In genomic region chr6:36533321-36533720, GRCh38 we compare ENCODE assay signal across 16 cellular contexts. TPM values are rescaled to one million over a fixed set of nuclear protein-coding genes. Genes with fewer than 3 reads are reported as not detected.
A peak's percentile ranks its signal among the peaks of the same experiment; 100 is the strongest.
DNase-seq lines count a peak whose midpoint lies in the region; ATAC-seq and TF ChIP-seq lines count a peak whose summit lies in the region.
"Had no signal": no experiment of that assay in that cellular context is flagged by ENCODE, and none has a peak within 500 bp of the region (broad histone marks: within the 10 kb centered on the region; RNA-seq: fewer than 3 reads in every experiment).

No MANE protein-coding gene starts in this region.

- H3K27ac Mint-ChIP-seq in CD8-positive, alpha-beta memory T cell: peak overlapping the region in 6 of 8 donors; percentile 17 to 59 (median 48)
- H3K27ac Mint-ChIP-seq in immature natural killer cell: peak overlapping the region; percentile 35 to 77 (median 52)

- peaks cover 20 to 93% (median 24%) of the 10 kb centered on the region in 3 donors for H3K36me3 Mint-ChIP-seq in CD8-positive, alpha-beta memory T cell
- H3K36me3 Mint-ChIP-seq in immature natural killer cell: peaks cover 29 to 47% (median 36%) of the 10 kb centered on the region in 3 donors

- peaks cover 64% of the 10 kb centered on the region for H3K4me1 ChIP-seq in CD8-positive, alpha-beta memory T cell (ENCODE audit: insufficient read depth, low read length)

- DNase-seq in AG10803 (ENCODE audit: low read depth) (peak; percentile 38), amniotic epithelial cell (ENCODE audit: low read depth) (peak; percentile 8), immature natural killer cell (no peak), foreskin melanocyte (no peak)
- no peak for DNase-seq in CD8-positive, alpha-beta memory T cell
- DNase-seq: DMS 273 treated with DMSO at 0.1 percent for 48 hours, GM23248, HCEC 1CT, KBM-7, NCI-H1694, NCI-H510A treated with DMSO at 0.1 percent for 48 hours, SHP77 had no signal

- no peak overlapping the region for H3K27ac ChIP-seq in CD8-positive, alpha-beta memory T cell (ENCODE audit: low read depth, low read length)
- H3K27ac ChIP-seq: GM23248 had no signal

- peaks cover 65 to 89% (median 79%) of the 10 kb centered on the region in 3 donors for H3K4me1 Mint-ChIP-seq in CD8-positive, alpha-beta memory T cell
- peaks cover 72 to 89% of the 10 kb centered on the region in 2 donors for H3K4me1 Mint-ChIP-seq in immature natural killer cell

- H3K36me3 ChIP-seq in CD8-positive, alpha-beta memory T cell (ENCODE audit: insufficient read depth, low read length): peaks cover 40% of the 10 kb centered on the region

- CTCF ChIA-PET in CD8-positive, alpha-beta memory T cell (lab: Charles Lee): interaction anchor here (1.4 to 1.8 kb wide), 2 partner anchors 66 to 82 kb away, joined by 4 to 5 read pairs; no protein-coding TSS in a partner anchor

- no peaks in the 10 kb centered on the region for H3K9me3 ChIP-seq in CD8-positive, alpha-beta memory T cell (ENCODE audit: low read length)

- no peaks in the 10 kb centered on the region for H3K27me3 Mint-ChIP-seq in CD8-positive, alpha-beta memory T cell
- H3K27me3 Mint-ChIP-seq in immature natural killer cell (ENCODE audit: low read depth in 3 of 3): peaks cover 0 to 1% (median 1%) of the 10 kb centered on the region in 3 donors

- no peak for TF ChIP-seq CTCF in AG10803 (conservative IDR thresholded peaks at IDR 0.05; ENCODE audit: low read length)

- peak overlapping the region in 3 of 7 donors; percentile 6 to 62 (median 24) for H3K4me3 Mint-ChIP-seq in CD8-positive, alpha-beta memory T cell
- H3K4me3 Mint-ChIP-seq in immature natural killer cell: peak overlapping the region in 2 of 5 donors; percentile 15 to 27

- POLR2A ChIA-PET in CD8-positive, alpha-beta memory T cell (lab: Charles Lee): interaction anchor here (0.7 to 1.2 kb wide), 3 partner anchors 11 to 61 kb away, joined by 3 to 6 read pairs (median 3); partner anchors contain the start of gene SRSF3

- no peak overlapping the region for H3K4me3 ChIP-seq in AG10803 (ENCODE audit: low read length)
- H3K4me3 ChIP-seq in CD8-positive, alpha-beta memory T cell (ENCODE audit: low read length): no peak overlapping the region
- H3K4me3 ChIP-seq: GM23248 had no signal

- no peaks in the 10 kb centered on the region for H3K27me3 ChIP-seq in CD8-positive, alpha-beta memory T cell (ENCODE audit: insufficient read depth, low read length, poor library complexity, severe bottlenecking)

- no peak for ATAC-seq in HG02870 (IDR thresholded peaks at IDR 0.05; ENCODE audit: unreplicated experiment)
- ATAC-seq in GM18868 (IDR thresholded peaks at IDR 0.05; ENCODE audit: unreplicated experiment): no peak
- ATAC-seq in HG02610 (IDR thresholded peaks at IDR 0.05; ENCODE audit: unreplicated experiment): no peak
- ATAC-seq: SK-N-SH treated with all-trans-retinoic acid at 6 μM for 48 hours had no signal

- no peaks in the 10 kb centered on the region for H3K9me3 Mint-ChIP-seq in CD8-positive, alpha-beta memory T cell
- H3K9me3 Mint-ChIP-seq in immature natural killer cell: no peaks in the 10 kb centered on the region

RNA-seq across cellular contexts. Expression of gene STK38, which starts 14.0 kb away (rescaled TPM):
- 10 to 100 TPM; 44.9 to 47.6 TPM for total RNA-seq in CD8-positive, alpha-beta memory T cell
- 110 TPM for polyA plus RNA-seq in CD8-positive, alpha-beta memory T cell
- polyA plus RNA-seq in immature natural killer cell: 100 to 1,000 TPM in 1 of 3 donors, 10 to 100 TPM in 2; 74.2 to 179 (median 81.2) TPM

Comparison
In these comparisons a context has a peak if more than half of its experiments do, and no peak if none do; other contexts are left out.
1. DNase-seq: peak in AG10803 (single experiment) and amniotic epithelial cell (single experiment); none in CD8-positive, alpha-beta memory T cell (0 of 5), immature natural killer cell (0 of 3) and foreskin melanocyte (single experiment).